In the genomic region with DNA sequence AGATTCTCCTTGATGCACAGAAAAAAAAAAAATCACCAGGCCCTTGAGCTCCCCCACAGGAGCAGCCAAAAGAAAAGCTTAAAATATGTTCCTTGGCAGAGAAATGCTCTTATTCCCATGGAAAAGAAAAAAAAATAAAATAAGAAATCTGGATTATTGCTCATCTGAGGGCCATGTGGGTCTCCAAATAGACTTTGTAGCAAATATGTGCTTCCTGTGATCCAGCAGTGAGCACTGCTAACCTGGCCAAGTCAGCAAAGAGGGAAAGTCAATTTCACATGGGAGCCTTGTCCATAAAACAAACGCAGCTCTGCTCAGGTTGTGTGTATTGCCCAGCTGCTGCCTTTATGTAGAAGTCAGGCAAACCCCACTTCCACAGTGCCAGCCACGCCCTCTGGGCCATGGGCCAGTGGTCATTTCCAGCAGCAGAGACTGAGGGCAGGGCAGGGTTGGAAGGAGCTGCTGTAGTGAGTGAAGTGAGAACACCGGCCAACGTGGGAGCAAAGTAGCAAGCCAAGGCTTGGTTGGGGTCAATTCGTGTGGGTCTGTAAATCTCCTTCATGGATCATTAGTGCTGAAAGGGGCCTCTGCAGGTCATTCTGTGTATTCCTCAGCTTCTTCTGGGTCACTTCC, we compare ENCODE assay signal across 20 cellular contexts.
DNase-seq lines count a peak whose midpoint lies in the region; ATAC-seq and TF ChIP-seq lines count a peak whose summit lies in the region.
"Had no signal": no experiment of that assay in that cellular context is flagged by ENCODE, and none has a peak within 500 bp of the region (broad histone marks: within the 10 kb centered on the region; RNA-seq: fewer than 3 reads in every experiment).

No MANE protein-coding gene starts in this region.

- H3K27ac ChIP-seq in upper lobe of left lung: no peak overlapping the region
- H3K27ac ChIP-seq: BLaER1 treated with 17β-estradiol and CSF1 and Interleukin-3, amounts not matched to agents 10 nM and 100 nM; foreskin keratinocyte; parathyroid adenoma; SK-N-MC had no signal

- peaks cover 4 to 8% (median 6%) of the 10 kb centered on the region in 4 donors for H3K4me1 ChIP-seq in upper lobe of left lung
- H3K4me1 ChIP-seq: foreskin keratinocyte, parathyroid adenoma had no signal

- H3K36me3 ChIP-seq in upper lobe of left lung: no peaks in the 10 kb centered on the region

- no peak for TF ChIP-seq POLR2A in upper lobe of left lung (IDR thresholded peaks at IDR 0.05)

- ATAC-seq in left cardiac atrium: peak; percentile 81 to 92
- ATAC-seq in omental fat pad (ENCODE audit: low FRiP score): peak; percentile 62
- ATAC-seq in upper lobe of left lung (ENCODE audit: low FRiP score in 2 of 2): peak in 1 of 2 donors; percentile 68
- no peak for ATAC-seq in HG03571 (IDR thresholded peaks at IDR 0.05; ENCODE audit: unreplicated experiment)
- ATAC-seq in HG02588 (IDR thresholded peaks at IDR 0.05; ENCODE audit: unreplicated experiment): no peak
- ATAC-seq: foreskin keratinocyte had no signal

- peaks cover 0 to 14% (median 5%) of the 10 kb centered on the region in 4 donors for H3K9me3 ChIP-seq in upper lobe of left lung

- WGBS in upper lobe of left lung, 2 donors: 38 to 39% methylated on average over 5 of the region's 5 CpGs

- DNase-seq in DMS53 (lab: John Stamatoyannopoulos, UW) (peak; percentile 7), DMS53 treated with DMSO at 0.1 percent for 48 hours (lab: John Stamatoyannopoulos, UW; ENCODE audit: unreplicated experiment) (no peak), left cardiac atrium (peak; percentile 50), omental fat pad (ENCODE audit: low spot score) (no peak), upper lobe of left lung (peak; percentile 24 to 25)
- DNase-seq in activated effector memory CD4-positive, alpha-beta T cell treated with anti-CD3 and anti-CD28 coated beads, Interleukin-2, amount 50 U/mL, for 16 hours: no peak
- DNase-seq: 8988T; activated naive CD8-positive, alpha-beta T cell treated with anti-CD3 and anti-CD28 coated beads, Interleukin-2, amount 10 ng/mL, durations not matched to agents 7 days and 5 days; activated T-cell treated with anti-CD3 and anti-CD28 coated beads, Interleukin-2, amount 50 U/mL, for 24 hours; caudate nucleus; DND-41; foreskin keratinocyte; KG1; NCI-H1417; stimulated activated CD4-positive, alpha-beta T cell treated with anti-CD3 and anti-CD28 coated beads, Interleukin-15, amount 100 ng/mL, for 24 hours had no signal

- TF ChIP-seq CTCF in omental fat pad (IDR thresholded peaks at IDR 0.05) (no peak), upper lobe of left lung (IDR thresholded peaks at IDR 0.05) (no peak)

- H3K27me3 ChIP-seq in upper lobe of left lung: no peaks in the 10 kb centered on the region
- H3K27me3 ChIP-seq: BLaER1 treated with 17β-estradiol and CSF1 and Interleukin-3, amounts not matched to agents 10 nM and 100 nM had no signal

- H3K4me3 ChIP-seq in upper lobe of left lung: no peak overlapping the region
- H3K4me3 ChIP-seq: BLaER1 treated with 17β-estradiol and CSF1 and Interleukin-3, amounts not matched to agents 10 nM and 100 nM; SK-N-MC had no signal

- TF ChIP-seq EP300 in upper lobe of left lung (IDR thresholded peaks at IDR 0.05): no peak

- intact Hi-C loops in left cardiac atrium (cut with DNase I): no loop called here

Comparison
In these comparisons a context has a peak if more than half of its experiments do, and no peak if none do; other contexts are left out.
1. DNase-seq: peak in DMS53 (single experiment), left cardiac atrium (single experiment) and upper lobe of left lung (2 of 2); none in DMS53 treated with DMSO at 0.1 percent for 48 hours (single experiment), omental fat pad (single experiment) and activated effector memory CD4-positive, alpha-beta T cell treated with anti-CD3 and anti-CD28 coated beads, Interleukin-2, amount 50 U/mL, for 16 hours (single experiment).
2. ATAC-seq: peak in left cardiac atrium (2 of 2) and omental fat pad (single experiment); none in HG03571 (single experiment) and HG02588 (single experiment).